In genomic region chr2:3911891-3912455, GRCh38 we compare ENCODE assay signal across 29 cellular contexts.
"Had no signal": no experiment of that assay in that cellular context is flagged by ENCODE, and none has a peak within 500 bp of the region (broad histone marks: within the 10 kb centered on the region; RNA-seq: fewer than 3 reads in every experiment).

No MANE protein-coding gene starts in this region.

- H3K4me2 ChIP-seq: hepatocyte had no signal

- H3K36me3 ChIP-seq: cardiac muscle cell, colonic mucosa, gastroesophageal sphincter, heart left ventricle, right atrium auricular region, suprapubic skin, transverse colon, upper lobe of right lung, vagina had no signal

- H3K79me2 ChIP-seq: hepatocyte, parathyroid adenoma had no signal

- H3K27me3 ChIP-seq: cardiac muscle cell, colonic mucosa, gastroesophageal sphincter, heart left ventricle, hepatocyte, right atrium auricular region, suprapubic skin, transverse colon, upper lobe of right lung, vagina had no signal

- H2AFZ ChIP-seq: hepatocyte, parathyroid adenoma had no signal

- DNase-seq: colonic mucosa; dermis blood vessel endothelial cell; effector CD4-positive, alpha-beta T cell; foreskin fibroblast; heart left ventricle; left colon; mesenchymal stem cell; midbrain; naive thymus-derived CD4-positive, alpha-beta T cell; nephron progenitor cell; stimulated activated CD4-positive, alpha-beta T cell treated with anti-CD3 and anti-CD28 coated beads, Interleukin-15, amount 100 ng/mL, for 24 hours; stimulated activated CD4-positive, alpha-beta T cell treated with anti-CD3 and anti-CD28 coated beads, Interleukin-2, amount 100 ng/mL, for 48 hours; stimulated activated CD8-positive, alpha-beta memory T cell treated with anti-CD3 and anti-CD28 coated beads, Interleukin-4, amount 100 ng/mL, for 48 hours; stimulated activated naive CD4-positive, alpha-beta T cell; stimulated activated naive CD8-positive, alpha-beta T cell treated with anti-CD3 and anti-CD28 coated beads, Interleukin-15, amount 100 ng/mL, for 72 hours; transverse colon; upper lobe of right lung had no signal

- H3K27ac ChIP-seq: cardiac muscle cell, colonic mucosa, epithelial cell of prostate, gastroesophageal sphincter, hepatocyte, parathyroid adenoma, right atrium auricular region, skin epidermis, suprapubic skin, transverse colon, upper lobe of right lung, vagina had no signal

- H3K9me3 ChIP-seq: colonic mucosa, right atrium auricular region, suprapubic skin, upper lobe of right lung, vagina had no signal

- ATAC-seq: esophagus mucosa; gastroesophageal sphincter; heart left ventricle; left colon; naive thymus-derived CD4-positive, alpha-beta T cell; stimulated activated naive CD8-positive, alpha-beta T cell treated with anti-CD3 and anti-CD28 coated beads, Interleukin-15, amount 100 ng/mL, for 72 hours; upper lobe of right lung had no signal

- H3K9ac ChIP-seq: parathyroid adenoma had no signal

- H3K4me1 ChIP-seq: colonic mucosa, gastroesophageal sphincter, parathyroid adenoma, right atrium auricular region, suprapubic skin, transverse colon, upper lobe of right lung, vagina had no signal

- FAIRE-seq: islet of Langerhans had no signal

- H3K4me3 ChIP-seq: cardiac muscle cell, colonic mucosa, gastroesophageal sphincter, heart left ventricle, hepatocyte, lung, right atrium auricular region, skin epidermis, suprapubic skin, transverse colon, upper lobe of right lung, vagina had no signal
